9 cellular contexts compared by ENCODE assay signal in genomic region chr4:75490155-75490554, GRCh38. TPM values are rescaled to one million over a fixed set of nuclear protein-coding genes. Genes with fewer than 3 reads are reported as not detected.
DNase-seq lines count a peak whose midpoint lies in the region; ATAC-seq, FAIRE-seq and TF ChIP-seq lines count a peak whose summit lies in the region.
"Had no signal": no experiment of that assay in that cellular context is flagged by ENCODE, and none has a peak within 500 bp of the region (broad histone marks: within the 10 kb centered on the region; RNA-seq: fewer than 3 reads in every experiment).

No MANE protein-coding gene starts in this region.

- no peaks in the 10 kb centered on the region for H4K20me1 ChIP-seq in GM23248 (ENCODE audit: insufficient read depth)
- no peaks in the 10 kb centered on the region for H4K20me1 ChIP-seq in neural cell (ENCODE audit: insufficient read depth)

- peak; percentile 51 for DNase-seq in GM23248
- DNase-seq in NCI-H69 (lab: John Stamatoyannopoulos, UW): peak; percentile 14
- DNase-seq in dorsolateral prefrontal cortex: no peak
- no peak for DNase-seq in GM12892 (ENCODE audit: insufficient read length)
- no peak for DNase-seq in caudate nucleus (lab: John Stamatoyannopoulos, UW)
- DNase-seq: activated T-cell treated with anti-CD3 and anti-CD28 coated beads, Interleukin-2, amount 50 U/mL, for 48 hours had no signal

- H2AFZ ChIP-seq in GM23248 (no peak overlapping the region), neural cell (ENCODE audit: low read depth, low read length) (no peak overlapping the region)

- peaks cover 40% of the 10 kb centered on the region for H3K36me3 ChIP-seq in GM23248 (ENCODE audit: low read depth)
- peaks cover 4% of the 10 kb centered on the region for H3K36me3 ChIP-seq in neural cell (ENCODE audit: insufficient read depth, low read length)

- no peak for TF ChIP-seq POLR2A in GM12892 (IDR thresholded peaks at IDR 0.05; ENCODE audit: low read depth, low read length)

- no peak overlapping the region for H3K27ac ChIP-seq in GM23248
- peak overlapping the region in 5 of 59 donors; percentile 12 to 23 (median 16) for H3K27ac ChIP-seq in dorsolateral prefrontal cortex
- H3K27ac ChIP-seq in neural cell (ENCODE audit: low read length): no peak overlapping the region
- no peak overlapping the region for H3K27ac ChIP-seq in caudate nucleus (ENCODE audit: low read depth, low read length)

- TF ChIP-seq EP300 in neural cell (conservative IDR thresholded peaks at IDR 0.05; ENCODE audit: poor library complexity, severe bottlenecking): no peak

- H3K9me3 ChIP-seq in GM23248 (ENCODE audit: low read depth) (no peaks in the 10 kb centered on the region), neural cell (ENCODE audit: low read length) (no peaks in the 10 kb centered on the region)

- no peak overlapping the region for H3K4me2 ChIP-seq in GM23248 (ENCODE audit: unreplicated experiment)
- H3K4me2 ChIP-seq in neural cell (ENCODE audit: low read length): no peak overlapping the region

- intact Hi-C loops in dorsolateral prefrontal cortex (cut with DNase I): no loop called here

- H3K79me2 ChIP-seq in GM23248 (ENCODE audit: insufficient read depth) (peaks cover 16% of the 10 kb centered on the region; the same call in 1 of the 2 replicates), neural cell (replicated peaks; ENCODE audit: insufficient read depth, low read length) (no peaks in the 10 kb centered on the region)

- ATAC-seq in GM19467 (IDR thresholded peaks at IDR 0.05; ENCODE audit: unreplicated experiment) (no peak), GM21619 (IDR thresholded peaks at IDR 0.05; ENCODE audit: unreplicated experiment) (no peak)

- in situ Hi-C loops in GM23248 (cut with MboI): no loop called here

- H3F3A ChIP-seq in GM23248 (ENCODE audit: insufficient read depth) (0 out of 2 replicates have a peak, but pooled peaks cover 1% of the 10 kb centered on the region), neural cell (ENCODE audit: insufficient read depth, low read length, poor library complexity, severe bottlenecking) (no peaks in the 10 kb centered on the region)

- no peak for FAIRE-seq in GM12892 (lab: Jason Lieb, UNC)

- TF ChIP-seq RAD21 in neural cell (conservative IDR thresholded peaks at IDR 0.05): peak; percentile 69

- peak in 54 of 56 donors; percentile 15 to 71 (median 46) for TF ChIP-seq CTCF in dorsolateral prefrontal cortex (IDR thresholded peaks at IDR 0.05 in 54 of 56, conservative IDR thresholded peaks at IDR 0.05 in 2 of 56; ENCODE audit: low read depth in 1 of 56, partially characterized antibody in 56 of 56)
- peak; percentile 60 for TF ChIP-seq CTCF in neural cell (IDR thresholded peaks at IDR 0.05; ENCODE audit: poor library complexity, severe bottlenecking)

- H3K9ac ChIP-seq in GM23248 (no peak overlapping the region), neural cell (ENCODE audit: low read length) (no peak overlapping the region)

- 95 to 96% methylated on average over 2 of the region's 2 CpGs for WGBS in GM23248 (ENCODE audit: low coverage in 1 of 2, low lambda C conversion rate in 2 of 2, missing lambda C conversion rate in 2 of 2), 2 experiments

- peaks cover 7% of the 10 kb centered on the region; the same call in 1 of the 2 replicates for H3K4me1 ChIP-seq in GM23248 (ENCODE audit: insufficient read depth)

- H3K9me2 ChIP-seq in GM23248 (ENCODE audit: insufficient read depth) (no peaks in the 10 kb centered on the region), neural cell (ENCODE audit: insufficient read depth, low read length) (no peaks in the 10 kb centered on the region)

- H3K4me3 ChIP-seq in GM23248: no peak overlapping the region
- no peak overlapping the region for H3K4me3 ChIP-seq in dorsolateral prefrontal cortex
- no peak overlapping the region for H3K4me3 ChIP-seq in neural cell (ENCODE audit: low read length)

- H3K27me3 ChIP-seq in GM23248 (replicated peaks; ENCODE audit: insufficient read depth) (no peaks in the 10 kb centered on the region), dorsolateral prefrontal cortex (no peaks in the 10 kb centered on the region), neural cell (ENCODE audit: insufficient read depth, low read depth, low read length) (no peaks in the 10 kb centered on the region)

TF ChIP-seq in neural cell, 6 proteins besides CTCF, POLR2A, EP300 and RAD21:
- TF ChIP-seq SMC3 (conservative IDR thresholded peaks at IDR 0.05; ENCODE audit: poor library complexity): peak; percentile 71
- no peak for TF ChIP-seq REST (IDR thresholded peaks at IDR 0.05; ENCODE audit: borderline replicate concordance)

RNA-seq across cellular contexts. Expression of gene RCHY1, which starts 24.0 kb away (rescaled TPM):
- 10.5 and 23.6 TPM in 2 replicates for total RNA-seq in GM23248 (2014; rRNA removed; shearing (Covaris generic))
- polyA plus RNA-seq in GM23248 (2016; fragmentation: Nextera tagmentation; extraction: Ambion mirVana): 16.9 and 18.8 TPM in 2 replicates
- total RNA-seq in dorsolateral prefrontal cortex: 10 to 100 TPM; 20.6 to 68.6 (median 39.7) TPM
- polyA plus RNA-seq in neural cell: 58.8 and 70.6 TPM in 2 replicates
- polyA minus RNA-seq in neural cell: 85.9 and 88.1 TPM in 2 replicates
- 30.2 TPM for polyA plus RNA-seq in GM12892 (2012; ENCODE audit: missing spikeins)

RNA-seq across cellular contexts. Expression of gene THAP6, which starts 24.1 kb away (rescaled TPM):
- total RNA-seq in GM23248 (2014; rRNA removed; shearing (Covaris generic)): 17.3 and 23.5 TPM in 2 replicates
- polyA plus RNA-seq in GM23248 (2016; fragmentation: Nextera tagmentation; extraction: Ambion mirVana) (13.2 TPM in 2 replicates), neural cell (35.3 and 42.9 TPM in 2 replicates)
- total RNA-seq in dorsolateral prefrontal cortex: 10 to 100 TPM; 12.4 to 45.4 (median 22.4) TPM
- polyA minus RNA-seq in neural cell: 48.9 and 59.7 TPM in 2 replicates
- polyA plus RNA-seq in GM12892 (2012; ENCODE audit: missing spikeins): 12.1 TPM

Comparison
In these comparisons a context has a peak if more than half of its experiments do, and no peak if none do; other contexts are left out.
1. DNase-seq: peak in GM23248 (single experiment) and NCI-H69 (single experiment); none in dorsolateral prefrontal cortex (0 of 10), GM12892 (single experiment) and caudate nucleus (0 of 61).